ENCODE assay signal across 21 cellular contexts in the genomic region with DNA sequence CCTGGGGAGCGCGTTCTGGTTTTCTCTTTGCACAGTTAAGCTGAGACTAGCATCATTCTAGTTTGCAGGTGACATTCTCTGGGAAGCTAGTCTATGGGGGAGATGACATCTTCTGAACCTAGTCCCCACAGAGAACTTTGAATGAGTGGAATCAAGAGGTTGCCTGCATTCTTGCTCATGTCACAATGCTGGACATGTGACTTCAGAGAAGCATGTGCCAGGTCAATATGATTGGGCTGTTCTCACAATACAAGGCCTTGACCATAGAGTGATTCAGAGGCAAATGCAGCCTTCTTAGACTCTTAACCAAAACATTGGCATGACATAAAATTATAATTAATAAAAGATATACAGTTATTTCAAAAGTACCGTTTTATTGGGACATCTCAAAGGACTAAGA. TPM values are rescaled to one million over a fixed set of nuclear protein-coding genes. Genes with fewer than 3 reads are reported as not detected.
DNase-seq lines count a peak whose midpoint lies in the region; ATAC-seq, FAIRE-seq and TF ChIP-seq lines count a peak whose summit lies in the region.
"Had no signal": no experiment of that assay in that cellular context is flagged by ENCODE, and none has a peak within 500 bp of the region (broad histone marks: within the 10 kb centered on the region; RNA-seq: fewer than 3 reads in every experiment).

No MANE protein-coding gene starts in this region.

- DNase-seq in GM12891 (ENCODE audit: insufficient read length, low spot score) (no peak), M059J (ENCODE audit: low read depth) (peak; percentile 14), fibroblast of pulmonary artery (ENCODE audit: low read depth) (peak; percentile 11), renal cortical epithelial cell (ENCODE audit: low read depth) (peak; percentile 33), cardiac septum (ENCODE audit: low spot score) (no peak), heart left ventricle (no peak)
- DNase-seq in activated T-cell treated with anti-CD3 and anti-CD28 coated beads, Interleukin-2, amount 50 U/mL, for 48 hours = no peak
- no peak for DNase-seq in activated CD8-positive, alpha-beta memory T cell treated with anti-CD3 and anti-CD28 coated beads for 24 hours
- DNase-seq: ACHN; CD4-positive, alpha-beta memory T cell; GOT3; KG1; NCI-H1105 treated with DMSO at 0.1 percent for 48 hours; NCI-H2029 treated with DMSO at 0.1 percent for 48 hours; NCI-H2171 treated with DMSO at 0.1 percent for 48 hours; NCI-H524 treated with DMSO at 0.1 percent for 48 hours; NCI-H82; RPMI8226; SHP77 had no signal

- no peaks in the 10 kb centered on the region for H3K27me3 ChIP-seq in heart left ventricle
- H3K27me3 ChIP-seq: BLaER1 treated with 17β-estradiol and CSF1 and Interleukin-3, amounts not matched to agents 10 nM and 100 nM had no signal

- 96% methylated on average over 3 of the region's 3 CpGs for WGBS in heart left ventricle, 4 donors

- no peak for TF ChIP-seq CTCF in fibroblast of pulmonary artery (IDR thresholded peaks at IDR 0.05; ENCODE audit: low read length, missing control alignments)
- no peak for TF ChIP-seq CTCF in heart left ventricle (IDR thresholded peaks at IDR 0.05)

- peaks cover 0 to 4% (median 0%) of the 10 kb centered on the region in 12 donors for H3K4me1 ChIP-seq in heart left ventricle

- intact Hi-C loops in cardiac septum (cut with DNase I) = no loop called here
- intact Hi-C loops in heart left ventricle (cut with DNase I) = no loop called here

- ATAC-seq in heart left ventricle = no peak

- H3K27ac ChIP-seq in heart left ventricle = no peak overlapping the region
- H3K27ac ChIP-seq: BLaER1 treated with 17β-estradiol and CSF1 and Interleukin-3, amounts not matched to agents 10 nM and 100 nM had no signal

- H3K9me3 ChIP-seq in heart left ventricle = no peaks in the 10 kb centered on the region
- H3K9me3 ChIP-seq: BLaER1 treated with 17β-estradiol and CSF1 and Interleukin-3, amounts not matched to agents 10 nM and 100 nM had no signal

- no peak overlapping the region for H3K4me3 ChIP-seq in fibroblast of pulmonary artery (replicated peaks; ENCODE audit: low read depth, low read length)
- no peak overlapping the region for H3K4me3 ChIP-seq in heart left ventricle
- H3K4me3 ChIP-seq: BLaER1 treated with 17β-estradiol and CSF1 and Interleukin-3, amounts not matched to agents 10 nM and 100 nM had no signal

- FAIRE-seq in GM12891 (lab: Jason Lieb, UNC) = peak; percentile 5
- FAIRE-seq: G401.6 had no signal

- TF ChIP-seq POLR2A in GM12891 (IDR thresholded peaks at IDR 0.05; ENCODE audit: low read depth, low read length) (no peak), heart left ventricle (IDR thresholded peaks at IDR 0.05) (no peak)

- H3K36me3 ChIP-seq in heart left ventricle = no peaks in the 10 kb centered on the region
- H3K36me3 ChIP-seq: BLaER1 treated with 17β-estradiol and CSF1 and Interleukin-3, amounts not matched to agents 10 nM and 100 nM had no signal

TF ChIP-seq in GM12891, 5 proteins besides CTCF, POLR2A, EP300 and RAD21:
- TF ChIP-seq TAF1 (IDR thresholded peaks at IDR 0.05; ENCODE audit: low read depth, low read length) (no peak), SPI1 (IDR thresholded peaks at IDR 0.05; ENCODE audit: low read depth, low read length) (no peak), POU2F2 (IDR thresholded peaks at IDR 0.05; ENCODE audit: low read depth, low read length) (no peak), POLR2AphosphoS5 (IDR thresholded peaks at IDR 0.05; ENCODE audit: low read depth, low read length) (no peak), PAX5 (IDR thresholded peaks at IDR 0.05; ENCODE audit: insufficient read depth, low read length, severe bottlenecking) (no peak)
TF ChIP-seq in GM12891: peak in this region for 0.

RNA-seq across cellular contexts. Expression of gene KLLN, which starts 22.1 kb away (rescaled TPM):
- polyA plus RNA-seq in GM12891 (2012; ENCODE audit: low read depth, missing spikeins) = 1.0 TPM
- total RNA-seq in M059J (2014; rRNA removed; shearing (Covaris generic)) = 0.02 and 0.69 TPM in 2 replicates
- total RNA-seq in renal cortical epithelial cell (1.1 TPM in 1 of 2 replicates, not detected in the other), cardiac septum (0.24 TPM), heart left ventricle (under 1 TPM; 0.13 to 0.57 (median 0.43) TPM)
- under 1 TPM; 0.19 to 0.26 TPM for polyA plus RNA-seq in heart left ventricle

RNA-seq across cellular contexts. Expression of gene PTEN, which starts 22.2 kb away (rescaled TPM):
- polyA plus RNA-seq in GM12891 (2012; ENCODE audit: low read depth, missing spikeins) = 70.9 TPM
- 7.1 and 15.4 TPM in 2 replicates for total RNA-seq in M059J (2014; rRNA removed; shearing (Covaris generic))
- total RNA-seq in renal cortical epithelial cell (55.7 and 116 TPM in 2 replicates), cardiac septum (59.5 TPM), heart left ventricle (10 to 100 TPM; 47.5 to 77.7 (median 60.3) TPM)
- 10 to 100 TPM; 20.1 to 33.1 TPM for polyA plus RNA-seq in heart left ventricle

RNA-seq across cellular contexts. Expression of gene ATAD1, which starts 23.2 kb away (rescaled TPM):
- 20.3 TPM for polyA plus RNA-seq in GM12891 (2012; ENCODE audit: low read depth, missing spikeins)
- 21.4 and 40.7 TPM in 2 replicates for total RNA-seq in M059J (2014; rRNA removed; shearing (Covaris generic))
- total RNA-seq in renal cortical epithelial cell = 90.3 and 99.5 TPM in 2 replicates
- 92.0 TPM for total RNA-seq in cardiac septum
- total RNA-seq in heart left ventricle = 100 to 1,000 TPM in 4 of 9 donors, 10 to 100 TPM in 5; 64.8 to 115 (median 87.5) TPM
- 10 to 100 TPM; 17.5 to 49.0 TPM for polyA plus RNA-seq in heart left ventricle

Comparison
In these comparisons a context has a peak if more than half of its experiments do, and no peak if none do; other contexts are left out.
1. DNase-seq: peak in M059J (single experiment), fibroblast of pulmonary artery (single experiment) and renal cortical epithelial cell (single experiment); none in GM12891 (single experiment), cardiac septum (single experiment), heart left ventricle (0 of 5), activated T-cell treated with anti-CD3 and anti-CD28 coated beads, Interleukin-2, amount 50 U/mL, for 48 hours (0 of 2) and activated CD8-positive, alpha-beta memory T cell treated with anti-CD3 and anti-CD28 coated beads for 24 hours (single experiment).